In the genomic region with DNA sequence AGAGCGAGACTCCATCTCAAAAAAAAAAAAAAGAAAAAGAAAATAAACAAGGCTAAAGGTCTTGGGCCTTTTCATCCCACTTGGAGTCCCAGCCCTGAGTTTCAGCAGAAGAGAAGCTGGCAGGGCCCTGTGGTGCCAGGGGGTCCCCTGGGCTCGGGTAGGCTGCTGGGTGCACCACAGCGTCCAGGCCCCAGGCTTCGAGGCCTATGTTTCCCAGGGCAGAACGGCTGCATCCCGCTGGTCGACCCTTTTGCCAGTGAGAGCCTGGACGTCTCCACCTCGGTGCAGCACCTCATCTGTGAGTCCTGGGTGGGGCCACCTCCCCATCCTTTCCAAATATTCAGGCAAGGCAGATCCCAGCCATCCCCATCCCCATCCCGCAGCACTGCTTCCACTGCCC, we compare ENCODE assay signal across 16 cellular contexts. TPM values are rescaled to one million over a fixed set of nuclear protein-coding genes. Genes with fewer than 3 reads are reported as not detected.
A peak's percentile ranks its signal among the peaks of the same experiment; 100 is the strongest.
DNase-seq lines count a peak whose midpoint lies in the region; ATAC-seq, FAIRE-seq and TF ChIP-seq lines count a peak whose summit lies in the region.
"Had no signal": no experiment of that assay in that cellular context is flagged by ENCODE, and none has a peak within 500 bp of the region (broad histone marks: within the 10 kb centered on the region; RNA-seq: fewer than 3 reads in every experiment).

No MANE protein-coding gene starts in this region.

- TF ChIP-seq EP300 in H1 (IDR thresholded peaks at IDR 0.05; ENCODE audit: borderline replicate concordance in 1 of 2, low read depth in 2 of 2, low read length in 2 of 2) = no peak

- peaks cover 0 to 8% (median 5%) of the 10 kb centered on the region in 4 experiments; a peak in 5 of 7 replicates for H3K4me1 ChIP-seq in H1 (replicated peaks in 1 of 4; ENCODE audit: control insufficient read depth in 3 of 4, insufficient read depth in 4 of 4, low read length in 3 of 4)
- no peaks in the 10 kb centered on the region for H3K4me1 ChIP-seq in neural progenitor cell
- H3K4me1 ChIP-seq: Caco-2 had no signal

- POLR2A ChIA-PET in H1 (lab: Charles Lee; ENCODE audit: partially characterized antibody) = interaction anchor here (1.5 kb wide), 1 partner anchor 47 kb away, joined by 4 read pairs; the partner anchor contains the start of gene TK1

- no peak overlapping the region for H2BK15ac ChIP-seq in H1 (ENCODE audit: low read length)

- H3K27me3 Mint-ChIP-seq in activated T-helper 1 cell treated with anti-CD3 and anti-CD28 coated beads, Interleukin-12 subunit alpha, Interleukin-12 subunit beta, Interleukin-2, Interleukin-4 antibody, amounts not matched to agents 30 ng/mL and 10 ng/mL and 1 ng/mL, durations not matched to agents 14 hours and 24 hours and 36 hours (ENCODE audit: insufficient read depth) = peaks cover 38% of the 10 kb centered on the region
- H3K27me3 Mint-ChIP-seq in neural progenitor cell (ENCODE audit: insufficient read depth, low read depth) = peaks cover 31% of the 10 kb centered on the region

- H4K5ac ChIP-seq in H1 (ENCODE audit: insufficient read length, low read depth, low read length) = no peak overlapping the region

- H3K4me1 Mint-ChIP-seq in activated T-helper 1 cell treated with anti-CD3 and anti-CD28 coated beads, Interleukin-12 subunit alpha, Interleukin-12 subunit beta, Interleukin-2, Interleukin-4 antibody, amounts not matched to agents 30 ng/mL and 10 ng/mL and 1 ng/mL, durations not matched to agents 14 hours and 24 hours and 36 hours (ENCODE audit: low read depth) = peaks cover 10% of the 10 kb centered on the region
- peaks cover 10% of the 10 kb centered on the region for H3K4me1 Mint-ChIP-seq in neural progenitor cell

- TF ChIP-seq RAD21 in H1 (IDR thresholded peaks at IDR 0.05 in 1 of 2, conservative IDR thresholded peaks at IDR 0.05 in 1 of 2; ENCODE audit: low read depth in 2 of 2, low read length in 2 of 2) = no peak

- H3K56ac ChIP-seq in H1 (replicated peaks; ENCODE audit: insufficient read length, low read depth, low read length) = no peak overlapping the region

- 91% methylated on average over 9 of the region's 10 CpGs; no CpG with 5 or more reads in 1 of the 2 experiments for WGBS in H1 (ENCODE audit: extremely low coverage in 1 of 2, insufficient coverage in 1 of 2, insufficient read length in 1 of 2, insufficient replicate concordance in 2 of 2, low coverage in 1 of 2, low lambda C conversion rate in 2 of 2, missing lambda C conversion rate in 1 of 2), 2 experiments

- H3K27ac Mint-ChIP-seq in activated T-helper 1 cell treated with anti-CD3 and anti-CD28 coated beads, Interleukin-12 subunit alpha, Interleukin-12 subunit beta, Interleukin-2, Interleukin-4 antibody, amounts not matched to agents 30 ng/mL and 10 ng/mL and 1 ng/mL, durations not matched to agents 14 hours and 24 hours and 36 hours = peak overlapping the region; percentile 7
- no peak overlapping the region for H3K27ac Mint-ChIP-seq in neural progenitor cell
- H3K27ac Mint-ChIP-seq: CD8-positive, alpha-beta memory T cell had no signal

- peak overlapping the region; percentile 38 for H3K4ac ChIP-seq in H1 (replicated peaks; ENCODE audit: insufficient read length, low read depth, low read length)

- no peak overlapping the region for H3K4me3 Mint-ChIP-seq in activated T-helper 1 cell treated with anti-CD3 and anti-CD28 coated beads, Interleukin-12 subunit alpha, Interleukin-12 subunit beta, Interleukin-2, Interleukin-4 antibody, amounts not matched to agents 30 ng/mL and 10 ng/mL and 1 ng/mL, durations not matched to agents 14 hours and 24 hours and 36 hours
- H3K4me3 Mint-ChIP-seq in neural progenitor cell = peak overlapping the region; percentile 13
- H3K4me3 Mint-ChIP-seq: CD8-positive, alpha-beta memory T cell had no signal

- no peaks in the 10 kb centered on the region for H3K9me3 Mint-ChIP-seq in activated T-helper 1 cell treated with anti-CD3 and anti-CD28 coated beads, Interleukin-12 subunit alpha, Interleukin-12 subunit beta, Interleukin-2, Interleukin-4 antibody, amounts not matched to agents 30 ng/mL and 10 ng/mL and 1 ng/mL, durations not matched to agents 14 hours and 24 hours and 36 hours
- no peaks in the 10 kb centered on the region for H3K9me3 Mint-ChIP-seq in neural progenitor cell
- H3K9me3 Mint-ChIP-seq: CD8-positive, alpha-beta memory T cell had no signal

- H2BK120ac ChIP-seq in H1 (replicated peaks; ENCODE audit: low read depth, low read length) = no peak overlapping the region

- H4K91ac ChIP-seq in H1 (replicated peaks; ENCODE audit: insufficient read length, low read length) = no peak overlapping the region

- no peaks in the 10 kb centered on the region for H3K79me2 ChIP-seq in H1 (ENCODE audit: control insufficient read depth in 1 of 2, insufficient read depth in 2 of 2, low read length in 2 of 2)
- H3K79me2 ChIP-seq in neural progenitor cell (ENCODE audit: low read depth) = no peaks in the 10 kb centered on the region

- no peak overlapping the region for H3K14ac ChIP-seq in H1 (ENCODE audit: insufficient read length)

- H3K9me3 ChIP-seq in H1 (ENCODE audit: insufficient read depth in 2 of 2, low read depth in 1 of 2, low read length in 1 of 2) (no peaks in the 10 kb centered on the region), neural progenitor cell (ENCODE audit: low read depth) (no peaks in the 10 kb centered on the region)
- H3K9me3 ChIP-seq: Caco-2 had no signal

- ATAC-seq in Right ventricle myocardium superior (ENCODE audit: poor library complexity) = no peak
- ATAC-seq: HepG2 had no signal

- peaks cover 0 to 2% of the 10 kb centered on the region in 2 experiments for H4K20me1 ChIP-seq in H1 (replicated peaks in 1 of 2; ENCODE audit: control insufficient read depth in 1 of 2, insufficient read depth in 2 of 2, low read length in 2 of 2)
- no peaks in the 10 kb centered on the region for H4K20me1 ChIP-seq in neural progenitor cell (ENCODE audit: low read depth)

- H3K36me3 ChIP-seq in H1 (ENCODE audit: control insufficient read depth in 2 of 4, insufficient read depth in 4 of 4, low read length in 3 of 4) (no peaks in the 10 kb centered on the region), neural progenitor cell (no peaks in the 10 kb centered on the region)

- TF ChIP-seq POLR2A in H1 (IDR thresholded peaks at IDR 0.05; ENCODE audit: control extremely low read depth in 1 of 2, low read depth in 2 of 2, low read length in 2 of 2) = no peak

- no peak overlapping the region for H3K27ac ChIP-seq in H1 (ENCODE audit: low read depth, low read length)
- H3K27ac ChIP-seq in neural progenitor cell = no peak overlapping the region
- peak overlapping the region; percentile 99 for H3K27ac ChIP-seq in temporal lobe (ENCODE audit: low read depth, low read length)

- DNase-seq in activated T-helper 1 cell treated with anti-CD3 and anti-CD28 coated beads, Interleukin-12 subunit alpha, Interleukin-12 subunit beta, Interleukin-2, Interleukin-4 antibody, amounts not matched to agents 30 ng/mL and 10 ng/mL and 1 ng/mL, durations not matched to agents 14 hours and 24 hours and 36 hours (ENCODE audit: low spot score) = no peak
- DNase-seq in H1 (ENCODE audit: low read depth in 1 of 2, low spot score in 2 of 2) (no peak), neural progenitor cell (ENCODE audit: low spot score) (no peak), NCI-H2196 treated with DMSO at 0.1 percent for 48 hours (lab: John Stamatoyannopoulos, UW; ENCODE audit: unreplicated experiment) (no peak), NCI-H446 (lab: John Stamatoyannopoulos, UW) (no peak), A172 (ENCODE audit: low spot score) (no peak), Right ventricle myocardium superior (no peak)
- DNase-seq: Caco-2; CD8-positive, alpha-beta memory T cell; DMS53; GF-D8 had no signal

- intact Hi-C loops in activated T-helper 1 cell treated with anti-CD3 and anti-CD28 coated beads, Interleukin-12 subunit alpha, Interleukin-12 subunit beta, Interleukin-2, Interleukin-4 antibody, amounts not matched to agents 30 ng/mL and 10 ng/mL and 1 ng/mL, durations not matched to agents 14 hours and 24 hours and 36 hours (cut with micrococcal nuclease) = no loop called here
- intact Hi-C loops in Right ventricle myocardium superior (cut with DNase I) = no loop called here

- H2BK5ac ChIP-seq in H1 (ENCODE audit: low read depth, low read length) = no peak overlapping the region

- no peak overlapping the region for H3K4me2 ChIP-seq in H1 (ENCODE audit: insufficient read depth in 1 of 2, low read depth in 2 of 2, low read length in 2 of 2)
- no peak overlapping the region for H3K4me2 ChIP-seq in neural progenitor cell

- H2AFZ ChIP-seq in H1 (ENCODE audit: low read length) (no peak overlapping the region), neural progenitor cell (replicated peaks) (no peak overlapping the region)

- peak overlapping the region; percentile 71 for H4K8ac ChIP-seq in H1 (ENCODE audit: extremely low read depth, insufficient read depth, low read length)

- no peak overlapping the region for H3K18ac ChIP-seq in H1 (ENCODE audit: extremely low read depth, low read length)

- H3K23ac ChIP-seq in H1 (ENCODE audit: insufficient read length) = no peak overlapping the region

- no peak overlapping the region for H2BK12ac ChIP-seq in H1 (ENCODE audit: low read depth, low read length)

- no peak for FAIRE-seq in H1 (lab: Jason Lieb, UNC)
- FAIRE-seq: H54, HepG2 had no signal

- H3K4me3 ChIP-seq in H1 (ENCODE audit: extremely low read depth in 1 of 4, insufficient read depth in 2 of 4, low read depth in 3 of 4, low read length in 4 of 4) = no peak overlapping the region
- no peak overlapping the region for H3K4me3 ChIP-seq in neural progenitor cell

- H3K36me3 Mint-ChIP-seq in activated T-helper 1 cell treated with anti-CD3 and anti-CD28 coated beads, Interleukin-12 subunit alpha, Interleukin-12 subunit beta, Interleukin-2, Interleukin-4 antibody, amounts not matched to agents 30 ng/mL and 10 ng/mL and 1 ng/mL, durations not matched to agents 14 hours and 24 hours and 36 hours (ENCODE audit: low read depth) = no peaks in the 10 kb centered on the region
- H3K36me3 Mint-ChIP-seq in neural progenitor cell = no peaks in the 10 kb centered on the region
- H3K36me3 Mint-ChIP-seq: CD8-positive, alpha-beta memory T cell had no signal

- H2BK20ac ChIP-seq in H1 (ENCODE audit: low read length) = no peak overlapping the region

- peaks cover 5% of the 10 kb centered on the region; the same call in 1 of the 2 replicates for H3K23me2 ChIP-seq in H1 (ENCODE audit: low read depth, low read length)

- H3F3A ChIP-seq in neural progenitor cell (ENCODE audit: low read depth) = no peaks in the 10 kb centered on the region

- no peak overlapping the region for H2AK5ac ChIP-seq in H1 (ENCODE audit: low read depth, low read length)

- H3K27me3 ChIP-seq in H1 (replicated peaks in 1 of 4; ENCODE audit: control insufficient read depth in 3 of 4, extremely low read depth in 1 of 4, insufficient read depth in 3 of 4, low read length in 3 of 4) (peaks cover 0 to 27% (median 22%) of the 10 kb centered on the region in 4 experiments; a peak in 6 of 7 replicates), neural progenitor cell (peaks cover 41% of the 10 kb centered on the region)

- CTCF ChIA-PET in H1 (lab: Charles Lee; ENCODE audit: partially characterized antibody) = interaction anchor here (1.6 to 4.6 kb wide), 2 partner anchors 17 to 21 kb away, joined by 3 to 24 read pairs; no protein-coding TSS in a partner anchor

- H3K9ac ChIP-seq in H1 (replicated peaks in 1 of 4; ENCODE audit: extremely low read depth in 1 of 4, low read depth in 3 of 4, low read length in 3 of 4) (no peak overlapping the region), neural progenitor cell (no peak overlapping the region)

- no peaks in the 10 kb centered on the region for H3K79me1 ChIP-seq in H1 (ENCODE audit: low read depth, low read length)

- TF ChIP-seq CTCF in H1 (IDR thresholded peaks at IDR 0.05; ENCODE audit: control extremely low read depth in 1 of 3, insufficient read depth in 1 of 3, low read depth in 1 of 3, low read length in 3 of 3) (no peak), neural progenitor cell (IDR thresholded peaks at IDR 0.05) (no peak)

RNA-seq across cellular contexts. Expression of gene TMEM235, which starts 2.2 kb away (rescaled TPM):
- total RNA-seq in activated T-helper 1 cell treated with anti-CD3 and anti-CD28 coated beads, Interleukin-12 subunit alpha, Interleukin-12 subunit beta, Interleukin-2, Interleukin-4 antibody, amounts not matched to agents 30 ng/mL and 10 ng/mL and 1 ng/mL, durations not matched to agents 14 hours and 24 hours and 36 hours = not detected in 2 replicates
- 0.15 TPM in 1 of 2 replicates, not detected in the other for total RNA-seq in H1 (2021; fragmentation: NEBNext Ultra II Directional; extraction: Animal tissue kit (Norgen Biotek cat#: 25700))
- 0.05 and 0.14 TPM in 2 replicates for polyA plus RNA-seq in H1 (2011; rRNA removed)
- polyA plus RNA-seq in H1 (2011; cell fraction: cytosol; rRNA removed) = 0.17 TPM
- 0.68 TPM for polyA plus RNA-seq in H1 (2011; cell fraction: nucleus; rRNA removed)
- 0.13 to 0.36 TPM (median 0.23 TPM) in 4 replicates for polyA plus RNA-seq in H1 (2012, experiment 1 of 2)
- not detected for polyA plus RNA-seq in H1 (2012, experiment 2 of 2)
- 0.02 TPM for polyA plus RNA-seq in H1 (2013, experiment 1 of 2)
- not detected for polyA plus RNA-seq in H1 (2013, experiment 2 of 2)
- not detected in 2 replicates for polyA minus RNA-seq in H1 (2011; rRNA and poly(A)+ RNA removed)
- polyA minus RNA-seq in H1 (2011; cell fraction: cytosol; rRNA and poly(A)+ RNA removed) = not detected
- polyA minus RNA-seq in H1 (2011; cell fraction: nucleus; rRNA and poly(A)+ RNA removed) = not detected
- 0.09 TPM in 1 of 2 replicates, not detected in the other for total RNA-seq in neural progenitor cell (ENCODE audit: low replicate concordance)
- total RNA-seq in temporal lobe = not detected
- total RNA-seq in A172 (2014; rRNA removed; shearing (Covaris generic)) = not detected in 2 replicates
- total RNA-seq in Right ventricle myocardium superior = not detected
- total RNA-seq: A673; Caco-2; CD8-positive, alpha-beta memory T cell; HepG2 had no signal
- polyA plus RNA-seq: BJ; CD8-positive, alpha-beta memory T cell; HepG2 had no signal

RNA-seq across cellular contexts. Expression of gene BIRC5, which starts 19.6 kb away (rescaled TPM):
- total RNA-seq in activated T-helper 1 cell treated with anti-CD3 and anti-CD28 coated beads, Interleukin-12 subunit alpha, Interleukin-12 subunit beta, Interleukin-2, Interleukin-4 antibody, amounts not matched to agents 30 ng/mL and 10 ng/mL and 1 ng/mL, durations not matched to agents 14 hours and 24 hours and 36 hours = 39.4 and 39.6 TPM in 2 replicates
- 106 and 108 TPM in 2 replicates for total RNA-seq in H1 (2021; fragmentation: NEBNext Ultra II Directional; extraction: Animal tissue kit (Norgen Biotek cat#: 25700))
- 42.2 and 48.8 TPM in 2 replicates for polyA plus RNA-seq in H1 (2011; rRNA removed)
- polyA plus RNA-seq in H1 (2011; cell fraction: cytosol; rRNA removed) = 53.5 TPM
- 78.0 TPM for polyA plus RNA-seq in H1 (2011; cell fraction: nucleus; rRNA removed)
- polyA plus RNA-seq in H1 (2012, experiment 1 of 2) = 58.7 to 71.7 TPM (median 68.1 TPM) in 4 replicates
- 111 TPM for polyA plus RNA-seq in H1 (2012, experiment 2 of 2)
- 64.6 TPM for polyA plus RNA-seq in H1 (2013, experiment 1 of 2)
- 66.0 TPM for polyA plus RNA-seq in H1 (2013, experiment 2 of 2)
- polyA minus RNA-seq in H1 (2011; rRNA and poly(A)+ RNA removed) = 39.6 and 46.5 TPM in 2 replicates
- polyA minus RNA-seq in H1 (2011; cell fraction: cytosol; rRNA and poly(A)+ RNA removed) = 43.1 TPM
- polyA minus RNA-seq in H1 (2011; cell fraction: nucleus; rRNA and poly(A)+ RNA removed) = 41.5 TPM
- total RNA-seq in neural progenitor cell (ENCODE audit: low replicate concordance) = 144 and 169 TPM in 2 replicates
- 3.2 TPM for total RNA-seq in temporal lobe
- total RNA-seq in A172 (2014; rRNA removed; shearing (Covaris generic)) = 174 and 237 TPM in 2 replicates
- total RNA-seq in Right ventricle myocardium superior = 1.7 TPM

RNA-seq across cellular contexts. Expression of gene AFMID, which starts 46.5 kb away (rescaled TPM):
- 26.2 and 27.7 TPM in 2 replicates for total RNA-seq in activated T-helper 1 cell treated with anti-CD3 and anti-CD28 coated beads, Interleukin-12 subunit alpha, Interleukin-12 subunit beta, Interleukin-2, Interleukin-4 antibody, amounts not matched to agents 30 ng/mL and 10 ng/mL and 1 ng/mL, durations not matched to agents 14 hours and 24 hours and 36 hours
- 53.0 and 54.8 TPM in 2 replicates for total RNA-seq in H1 (2021; fragmentation: NEBNext Ultra II Directional; extraction: Animal tissue kit (Norgen Biotek cat#: 25700))
- polyA plus RNA-seq in H1 (2011; rRNA removed) = 49.0 and 61.6 TPM in 2 replicates
- polyA plus RNA-seq in H1 (2011; cell fraction: cytosol; rRNA removed) = 63.2 TPM
- 58.5 TPM for polyA plus RNA-seq in H1 (2011; cell fraction: nucleus; rRNA removed)
- polyA plus RNA-seq in H1 (2012, experiment 1 of 2) = 47.6 to 75.1 TPM (median 68.4 TPM) in 4 replicates
- polyA plus RNA-seq in H1 (2012, experiment 2 of 2) = 91.1 TPM
- 40.1 TPM for polyA plus RNA-seq in H1 (2013, experiment 1 of 2)
- polyA plus RNA-seq in H1 (2013, experiment 2 of 2) = 39.2 TPM
- polyA minus RNA-seq in H1 (2011; rRNA and poly(A)+ RNA removed) = 55.5 and 83.5 TPM in 2 replicates
- polyA minus RNA-seq in H1 (2011; cell fraction: cytosol; rRNA and poly(A)+ RNA removed) = 30.7 TPM
- polyA minus RNA-seq in H1 (2011; cell fraction: nucleus; rRNA and poly(A)+ RNA removed) = 42.0 TPM
- total RNA-seq in neural progenitor cell (ENCODE audit: low replicate concordance) (76.8 and 78.4 TPM in 2 replicates), temporal lobe (18.2 TPM), Right ventricle myocardium superior (32.7 TPM)
- 15.6 and 18.4 TPM in 2 replicates for total RNA-seq in A172 (2014; rRNA removed; shearing (Covaris generic))

RNA-seq across cellular contexts. Expression of gene TK1, which starts 46.8 kb away (rescaled TPM):
- total RNA-seq in activated T-helper 1 cell treated with anti-CD3 and anti-CD28 coated beads, Interleukin-12 subunit alpha, Interleukin-12 subunit beta, Interleukin-2, Interleukin-4 antibody, amounts not matched to agents 30 ng/mL and 10 ng/mL and 1 ng/mL, durations not matched to agents 14 hours and 24 hours and 36 hours = 65.8 and 66.8 TPM in 2 replicates
- total RNA-seq in H1 (2021; fragmentation: NEBNext Ultra II Directional; extraction: Animal tissue kit (Norgen Biotek cat#: 25700)) = 66.9 and 76.5 TPM in 2 replicates
- 147 and 170 TPM in 2 replicates for polyA plus RNA-seq in H1 (2011; rRNA removed)
- polyA plus RNA-seq in H1 (2011; cell fraction: cytosol; rRNA removed) = 150 TPM
- polyA plus RNA-seq in H1 (2011; cell fraction: nucleus; rRNA removed) = 168 TPM
- 50.8 to 96.9 TPM (median 88.1 TPM) in 4 replicates for polyA plus RNA-seq in H1 (2012, experiment 1 of 2)
- 148 TPM for polyA plus RNA-seq in H1 (2012, experiment 2 of 2)
- 57.7 TPM for polyA plus RNA-seq in H1 (2013, experiment 1 of 2)
- polyA plus RNA-seq in H1 (2013, experiment 2 of 2) = 54.1 TPM
- polyA minus RNA-seq in H1 (2011; rRNA and poly(A)+ RNA removed) = 110 and 113 TPM in 2 replicates
- 54.3 TPM for polyA minus RNA-seq in H1 (2011; cell fraction: cytosol; rRNA and poly(A)+ RNA removed)
- 42.3 TPM for polyA minus RNA-seq in H1 (2011; cell fraction: nucleus; rRNA and poly(A)+ RNA removed)
- total RNA-seq in neural progenitor cell (ENCODE audit: low replicate concordance) = 27.3 and 61.7 TPM in 2 replicates
- total RNA-seq in temporal lobe = 1.7 TPM
- 152 and 239 TPM in 2 replicates for total RNA-seq in A172 (2014; rRNA removed; shearing (Covaris generic))
- 2.6 TPM for total RNA-seq in Right ventricle myocardium superior
